In genomic region chr11:106276859-106277436, GRCh38 we compare ENCODE assay signal across 10 cellular contexts.
DNase-seq lines count a peak whose midpoint lies in the region; ATAC-seq and TF ChIP-seq lines count a peak whose summit lies in the region.
"Had no signal": no experiment of that assay in that cellular context is flagged by ENCODE, and none has a peak within 500 bp of the region (broad histone marks: within the 10 kb centered on the region; RNA-seq: fewer than 3 reads in every experiment).

No MANE protein-coding gene starts in this region.

- no peaks in the 10 kb centered on the region for H3K27me3 ChIP-seq in osteoblast (ENCODE audit: insufficient read depth, low read length)
- H3K27me3 ChIP-seq: gastrocnemius medialis had no signal

- no peaks in the 10 kb centered on the region for H3K4me1 ChIP-seq in osteoblast (ENCODE audit: insufficient read depth, low read length)
- H3K4me1 ChIP-seq: gastrocnemius medialis had no signal

- no peaks in the 10 kb centered on the region for H3K36me3 ChIP-seq in osteoblast (ENCODE audit: insufficient read depth, low read length)
- H3K36me3 ChIP-seq: gastrocnemius medialis had no signal

- TF ChIP-seq POLR2A in NB4 (IDR thresholded peaks at IDR 0.05; ENCODE audit: extremely low read depth, insufficient read length): no peak

- no peak for ATAC-seq in GM21423 (IDR thresholded peaks at IDR 0.05; ENCODE audit: unreplicated experiment)
- no peak for ATAC-seq in HG02798 (IDR thresholded peaks at IDR 0.05; ENCODE audit: poor library complexity, unreplicated experiment)
- no peak for ATAC-seq in HG03354 (IDR thresholded peaks at IDR 0.05; ENCODE audit: poor library complexity, severe bottlenecking, unreplicated experiment)
- ATAC-seq: gastrocnemius medialis had no signal

- no peaks in the 10 kb centered on the region for H3K79me2 ChIP-seq in osteoblast (ENCODE audit: insufficient read depth, low read length)

- H3K9me3 ChIP-seq in osteoblast (ENCODE audit: low read depth, low read length): no peaks in the 10 kb centered on the region
- H3K9me3 ChIP-seq: gastrocnemius medialis had no signal

- TF ChIP-seq CTCF in GM12872 (IDR thresholded peaks at IDR 0.05; ENCODE audit: insufficient read depth, low read depth, low read length) (0 out of 3 replicates have a peak, but pooled peaks have one; percentile 19), NB4 (IDR thresholded peaks at IDR 0.05; ENCODE audit: low read depth, low read length) (peak; percentile 24), osteoblast (IDR thresholded peaks at IDR 0.05; ENCODE audit: extremely low read depth, low read depth, low read length) (peak; percentile 23)

- no peak overlapping the region for H2AFZ ChIP-seq in osteoblast (ENCODE audit: low read length)

- H3K4me3 ChIP-seq in NB4 (ENCODE audit: low read depth, low read length): no peak overlapping the region
- H3K4me3 ChIP-seq in osteoblast (ENCODE audit: insufficient read depth, low read length): no peak overlapping the region
- H3K4me3 ChIP-seq: gastrocnemius medialis had no signal

- H3K4me2 ChIP-seq in osteoblast (ENCODE audit: insufficient read depth, low read length): no peak overlapping the region

- no peaks in the 10 kb centered on the region for H4K20me1 ChIP-seq in osteoblast (ENCODE audit: insufficient read depth, low read length)

- no peak overlapping the region for H3K27ac ChIP-seq in osteoblast (ENCODE audit: low read depth, low read length)
- H3K27ac ChIP-seq: gastrocnemius medialis had no signal

- DNase-seq in NB4 (ENCODE audit: low read depth) (peak; percentile 16), cerebellum (ENCODE audit: low spot score) (peak; percentile 14), osteoblast (ENCODE audit: insufficient read length, low spot score, missing footprints) (no peak), NCI-H1048 (lab: John Stamatoyannopoulos, UW) (no peak)
- DNase-seq: activated naive CD4-positive, alpha-beta T cell treated with Interleukin-2 at 50 U/mL for 16 hours; gastrocnemius medialis had no signal

Comparison
In these comparisons a context has a peak if more than half of its experiments do, and no peak if none do; other contexts are left out.
1. DNase-seq: peak in NB4 (single experiment) and cerebellum (single experiment); none in osteoblast (single experiment) and NCI-H1048 (single experiment).
2. Peak in every context shown above with its lines, with median percentiles within 50 percentile points of each other: CTCF ChIP-seq.